Comparison of ENCODE assay signal across 37 cellular contexts in the genomic region with DNA sequence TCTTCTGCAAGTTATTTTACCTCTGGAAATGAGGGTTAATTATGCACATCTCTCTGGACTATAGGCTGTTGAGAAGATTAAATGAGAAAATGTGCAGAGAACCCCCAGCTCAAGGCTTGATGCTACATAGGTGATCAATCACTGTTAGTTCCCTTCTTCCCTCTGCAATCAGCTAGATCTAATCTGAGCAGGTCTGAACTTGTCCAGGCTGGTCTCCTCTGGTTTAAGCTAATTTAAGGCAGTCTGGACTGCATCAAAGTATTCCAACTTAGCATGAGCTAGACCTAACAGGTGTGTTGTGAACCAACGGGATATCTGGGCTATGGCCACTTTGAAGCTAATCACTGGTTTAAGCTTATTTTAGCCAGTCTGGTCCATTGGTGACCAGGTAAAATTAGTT. TPM values are rescaled to one million over a fixed set of nuclear protein-coding genes. Genes with fewer than 3 reads are reported as not detected.
"Had no signal": no experiment of that assay in that cellular context is flagged by ENCODE, and none has a peak within 500 bp of the region (broad histone marks: within the 10 kb centered on the region; RNA-seq: fewer than 3 reads in every experiment).

No MANE protein-coding gene starts in this region.

- H3K4me3 ChIP-seq: ascending aorta, Peyer's patch, SJSA1 had no signal

- DNase-seq: activated CD4-positive, alpha-beta T cell treated with anti-CD3 and anti-CD28 coated beads, Interleukin-2, amount 10 ng/mL, durations not matched to agents 24 days and 14 days; activated CD4-positive, alpha-beta T cell treated with anti-CD3 and anti-CD28 coated beads, Interleukin-2, amount 50 U/mL, for 4 hours; activated CD8-positive, alpha-beta T cell treated with anti-CD3 and anti-CD28 coated beads for 36 hours; activated effector memory CD4-positive, alpha-beta T cell treated with anti-CD3 and anti-CD28 coated beads, Interleukin-2, amount 50 U/mL, for 16 hours; activated naive CD4-positive, alpha-beta T cell; activated naive CD8-positive, alpha-beta T cell treated with anti-CD3 and anti-CD28 coated beads, Interleukin-2, amount 10 ng/mL, durations not matched to agents 7 days and 5 days; activated T-cell treated with anti-CD3 and anti-CD28 coated beads, Interleukin-2, amount 50 U/mL, for 1 hour; activated T-cell treated with anti-CD3 and anti-CD28 coated beads, Interleukin-2, amount 50 U/mL, for 72 hours; amygdala; cerebellar nuclear complex; IMR-90; Karpas-422; KBM-7; NCI-H1105; NCI-H1436 treated with DMSO at 0.1 percent for 48 hours; NCI-H187; NCI-H2029 treated with DMSO at 0.1 percent for 48 hours; NCI-H2107; NCI-H2171; NCI-H510A; NCI-H526; NCI-H82; NK-92 treated with Interleukin-12 subunit alpha and Interleukin-12 subunit beta, amount 100 ng/mL, for 24 hours; PC-3; RPMI8226; SHP77 treated with DMSO at 0.1 percent for 48 hours; T1000 had no signal

- H3K27ac ChIP-seq: Peyer's patch, SJSA1 had no signal

- H3K27me3 ChIP-seq: ascending aorta, Peyer's patch, SJSA1 had no signal

- ATAC-seq: activated CD8-positive, alpha-beta T cell treated with anti-CD3 and anti-CD28 coated beads for 36 hours; activated T-cell treated with anti-CD3 and anti-CD28 coated beads, Interleukin-2, amount 50 U/mL, for 72 hours; activated T-helper 17 cell treated with anti-CD3 and anti-CD28 coated beads, Interleukin-2, amount 50 U/mL, for 72 hours; PC-3 had no signal

- H3K9me3 ChIP-seq: ascending aorta, Peyer's patch, SJSA1 had no signal

- H3K36me3 ChIP-seq: ascending aorta, Peyer's patch, SJSA1 had no signal

RNA-seq across cellular contexts. Expression of a gene that starts 9.0 kb away (rescaled TPM):
- total RNA-seq: activated CD4-positive, alpha-beta T cell treated with anti-CD3 and anti-CD28 coated beads, Interleukin-2, amount 10 ng/mL, durations not matched to agents 24 days and 14 days; activated CD8-positive, alpha-beta memory T cell treated with anti-CD3 and anti-CD28 coated beads for 36 hours; activated CD8-positive, alpha-beta T cell treated with anti-CD3 and anti-CD28 coated beads for 36 hours; activated T-cell treated with anti-CD3 and anti-CD28 coated beads, Interleukin-2, amount 50 U/mL, for 72 hours; activated T-helper 17 cell treated with anti-CD3 and anti-CD28 coated beads, Interleukin-2, amount 50 U/mL, for 72 hours; ascending aorta; cardiac septum; IMR-90; MCF 10A; PC-3; SJSA1; T-helper 1 cell treated with Interleukin-12 subunit alpha and Interleukin-12 subunit beta and Interleukin-4 antibody, amounts not matched to agents 30 ng/mL and 1 ng/mL, for 36 hours; T-helper 2 cell treated with Interferon-gamma antibody and Interleukin-4, amounts not matched to agents 100 ng/mL and 5 ng/mL, for 36 hours had no signal
- polyA plus RNA-seq: adipose tissue, IMR-90 had no signal
